Comparison of ENCODE assay signal across 21 cellular contexts in genomic region chr11:46643986-46644385, GRCh38.
"Had no signal": no experiment of that assay in that cellular context is flagged by ENCODE, and none has a peak within 500 bp of the region (broad histone marks: within the 10 kb centered on the region; RNA-seq: fewer than 3 reads in every experiment).

No MANE protein-coding gene starts in this region.

- DNase-seq: IMR-90, Kasumi-1, MM.1S, NCI-H1092 treated with DMSO at 0.1 percent for 48 hours, NCI-H1436, NCI-H187, NCI-H2029, NCI-H2081 treated with DMSO at 0.1 percent for 48 hours, NCI-H2171, NCI-H226, NCI-H446, NCI-H510A, NCI-H524 treated with DMSO at 0.1 percent for 48 hours, NCI-H69, NCI-H774, Right ventricle myocardium superior, RPMI8226, SIG-M5 had no signal

- H3K27ac ChIP-seq: KMS-11 had no signal

- ATAC-seq: HepG2, SK-N-SH treated with all-trans-retinoic acid at 6 μM for 48 hours had no signal
